ENCODE assay signal across 1 cellular context in the genomic region with DNA sequence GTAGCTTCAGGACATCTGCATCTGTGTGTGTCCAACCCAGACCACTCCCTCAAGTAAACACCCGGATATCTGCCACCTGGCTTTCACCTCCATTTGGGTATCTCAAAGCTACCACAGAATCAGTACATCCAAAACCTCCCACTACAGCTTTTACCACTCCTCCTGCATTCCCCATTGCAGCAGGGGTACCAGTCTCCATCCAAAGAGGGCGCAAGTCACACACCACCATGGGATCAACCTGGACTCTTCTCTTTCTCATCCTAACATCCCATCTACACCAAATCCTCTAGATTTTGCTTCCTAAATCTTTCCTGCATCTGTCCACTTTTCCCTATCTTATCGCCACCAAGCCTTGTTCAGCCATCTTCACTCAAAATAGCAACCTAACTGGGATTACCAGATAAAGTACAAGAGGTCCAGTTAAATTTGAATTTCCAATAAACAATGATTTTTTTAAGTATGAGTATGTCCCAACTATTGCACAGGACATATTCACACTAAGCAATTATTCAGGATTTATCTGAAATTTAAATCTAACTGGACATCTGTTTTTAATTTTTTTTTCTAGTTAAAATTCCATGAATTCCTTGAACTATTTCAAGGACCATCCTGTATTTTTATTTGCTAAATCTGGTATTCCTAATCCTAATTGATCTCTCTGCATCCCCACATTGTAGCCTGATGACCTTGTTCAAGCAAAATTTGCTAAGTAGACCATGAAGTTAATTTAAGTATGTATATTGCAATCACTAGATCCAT.
TF ChIP-seq lines count a peak whose summit lies in the region.

No MANE protein-coding gene starts in this region.

TF ChIP-seq in GM12878, 131 proteins besides CTCF, POLR2A, EP300 and RAD21 (continued from another document):
- TF ChIP-seq ZBTB40 (IDR thresholded peaks at IDR 0.05; ENCODE audit: borderline replicate concordance) (no peak), IRF4 (IDR thresholded peaks at IDR 0.05; ENCODE audit: low read depth, low read length) (no peak), USF1 (IDR thresholded peaks at IDR 0.05; ENCODE audit: borderline replicate concordance, extremely low read length, insufficient read depth, low read depth, low read length) (no peak)
